Comparison of ENCODE assay signal across 8 cellular contexts in the genomic region with DNA sequence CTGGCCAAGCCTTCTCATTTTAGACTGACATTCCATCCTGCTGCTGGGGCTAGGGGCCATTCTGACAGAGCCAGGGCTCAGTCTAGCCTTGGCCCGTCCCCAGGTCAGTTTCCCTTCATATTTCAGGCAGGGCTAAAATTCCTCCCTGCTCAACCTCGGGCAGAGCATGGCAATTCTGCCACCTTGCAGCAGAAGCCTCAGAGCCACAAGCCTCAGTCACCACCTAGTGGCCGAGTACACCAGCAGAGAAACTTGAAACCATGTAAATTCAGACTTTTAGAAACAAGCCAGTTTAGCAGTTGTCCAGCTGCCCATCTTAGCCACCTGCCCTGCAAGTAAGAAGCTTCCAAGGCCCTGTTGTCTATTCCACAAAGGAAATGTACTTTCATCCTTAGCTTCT. TPM values are rescaled to one million over a fixed set of nuclear protein-coding genes. Genes with fewer than 3 reads are reported as not detected.
A peak's percentile ranks its signal among the peaks of the same experiment; 100 is the strongest.
DNase-seq lines count a peak whose midpoint lies in the region; ATAC-seq, FAIRE-seq and TF ChIP-seq lines count a peak whose summit lies in the region.
"Not testable (repeated sequence)": the region's sequence is repeated elsewhere in the genome, so short reads cannot be mapped to it uniquely, and the experiment has no call there.

No MANE protein-coding gene starts in this region.

- H3K9me3 Mint-ChIP-seq in activated CD8-positive, alpha-beta memory T cell treated with anti-CD3 and anti-CD28 coated beads, Interleukin-2, amount 10 ng/mL, durations not matched to agents 7 days and 5 days (ENCODE audit: low read depth) = not testable (repeated sequence)

- H2BK120ac ChIP-seq in H1 (replicated peaks; ENCODE audit: low read depth, low read length) = not testable (repeated sequence)

- POLR2A ChIA-PET in Panc1 (lab: Charles Lee); H1 (lab: Charles Lee; ENCODE audit: partially characterized antibody): not testable (repeated sequence)

- H3K56ac ChIP-seq in H1 (replicated peaks; ENCODE audit: insufficient read length, low read depth, low read length) = not testable (repeated sequence)

- not testable (repeated sequence) for H4K20me1 ChIP-seq in H1 (replicated peaks in 1 of 2; ENCODE audit: control insufficient read depth in 1 of 2, insufficient read depth in 2 of 2, low read length in 2 of 2)

- H3K79me2 ChIP-seq in H1 (ENCODE audit: control insufficient read depth in 1 of 2, insufficient read depth in 2 of 2, low read length in 2 of 2) = not testable (repeated sequence)

- not testable (repeated sequence) for H2BK15ac ChIP-seq in H1 (ENCODE audit: low read length)

- intact Hi-C loops in Panc1 (cut with micrococcal nuclease; ENCODE audit: unreplicated experiment); left ventricle myocardium inferior (cut with micrococcal nuclease); psoas muscle (cut with DNase I): not testable (repeated sequence)

- not testable (repeated sequence) for H3K27me3 Mint-ChIP-seq in activated CD8-positive, alpha-beta memory T cell treated with anti-CD3 and anti-CD28 coated beads, Interleukin-2, amount 10 ng/mL, durations not matched to agents 7 days and 5 days

- H3K4me3 Mint-ChIP-seq in activated CD8-positive, alpha-beta memory T cell treated with anti-CD3 and anti-CD28 coated beads, Interleukin-2, amount 10 ng/mL, durations not matched to agents 7 days and 5 days = not testable (repeated sequence)

- not testable (repeated sequence) for TF ChIP-seq POLR2A in H1 (IDR thresholded peaks at IDR 0.05; ENCODE audit: control extremely low read depth in 1 of 2, low read depth in 2 of 2, low read length in 2 of 2)

- H4K8ac ChIP-seq in H1 (ENCODE audit: extremely low read depth, insufficient read depth, low read length) = not testable (repeated sequence)

- ATAC-seq in Panc1 (peak; percentile 71), psoas muscle (peak; percentile 27 to 85 (median 52))
- ATAC-seq in activated CD8-positive, alpha-beta memory T cell treated with anti-CD3 and anti-CD28 coated beads, Interleukin-2, amount 10 ng/mL, durations not matched to agents 7 days and 5 days = peak; percentile 48

- not testable (repeated sequence) for H2AFZ ChIP-seq in H1 (ENCODE audit: low read length)

- not testable (repeated sequence) for H3K23ac ChIP-seq in H1 (ENCODE audit: insufficient read length)

- H4K91ac ChIP-seq in H1 (replicated peaks; ENCODE audit: insufficient read length, low read length) = not testable (repeated sequence)

- H3K23me2 ChIP-seq in H1 (ENCODE audit: low read depth, low read length) = not testable (repeated sequence)

- not testable (repeated sequence) for H3K27ac Mint-ChIP-seq in activated CD8-positive, alpha-beta memory T cell treated with anti-CD3 and anti-CD28 coated beads, Interleukin-2, amount 10 ng/mL, durations not matched to agents 7 days and 5 days

- H2AK5ac ChIP-seq in H1 (ENCODE audit: low read depth, low read length) = not testable (repeated sequence)

- not testable (repeated sequence) for H3K14ac ChIP-seq in H1 (ENCODE audit: insufficient read length)

- H3K4me3 ChIP-seq in Panc1 (ENCODE audit: low read depth in 2 of 2, low read length in 2 of 2); H1 (ENCODE audit: extremely low read depth in 1 of 4, insufficient read depth in 2 of 4, low read depth in 3 of 4, low read length in 4 of 4); left ventricle myocardium inferior; psoas muscle: not testable (repeated sequence)

- TF ChIP-seq RAD21 in H1 (IDR thresholded peaks at IDR 0.05 in 1 of 2, conservative IDR thresholded peaks at IDR 0.05 in 1 of 2; ENCODE audit: low read depth in 2 of 2, low read length in 2 of 2) = not testable (repeated sequence)

- DNase-seq in Ammon's horn (ENCODE audit: low spot score) (peak; percentile 68), Kasumi-1 (lab: John Stamatoyannopoulos, UW) (peak; percentile 64 to 67)
- not testable (repeated sequence) for DNase-seq in Panc1 (ENCODE audit: low read depth, low spot score); H1 (ENCODE audit: low read depth in 1 of 2, low spot score in 2 of 2); left ventricle myocardium inferior; psoas muscle
- peak; percentile 62 for DNase-seq in activated CD8-positive, alpha-beta memory T cell treated with anti-CD3 and anti-CD28 coated beads, Interleukin-2, amount 10 ng/mL, durations not matched to agents 7 days and 5 days

- no CpG with 5 or more reads among the region's 3 CpGs for WGBS in H1 (ENCODE audit: extremely low coverage in 1 of 2, insufficient coverage in 1 of 2, insufficient read length in 1 of 2, insufficient replicate concordance in 2 of 2, low coverage in 1 of 2, low lambda C conversion rate in 2 of 2, missing lambda C conversion rate in 1 of 2), 2 experiments
- 0 to 9% (median 5%) methylated on average over 2 of the region's 3 CpGs for WGBS in psoas muscle, 3 donors

- not testable (repeated sequence) for H2BK5ac ChIP-seq in H1 (ENCODE audit: low read depth, low read length)

- not testable (repeated sequence) for H2BK12ac ChIP-seq in H1 (ENCODE audit: low read depth, low read length)

- H4K5ac ChIP-seq in H1 (ENCODE audit: insufficient read length, low read depth, low read length) = not testable (repeated sequence)

- peak; percentile 18; the same call in 1 of the 2 replicates for TF ChIP-seq CTCF in GM12874 (IDR thresholded peaks at IDR 0.05; ENCODE audit: insufficient read depth, low read depth, low read length)
- TF ChIP-seq CTCF in Panc1 (IDR thresholded peaks at IDR 0.05) = peak; percentile 18
- TF ChIP-seq CTCF in H1 (IDR thresholded peaks at IDR 0.05; ENCODE audit: control extremely low read depth in 1 of 3, insufficient read depth in 1 of 3, low read depth in 1 of 3, low read length in 3 of 3) = not testable (repeated sequence)
- peak; percentile 54 for TF ChIP-seq CTCF in left ventricle myocardium inferior (IDR thresholded peaks at IDR 0.05; ENCODE audit: borderline replicate concordance)
- TF ChIP-seq CTCF in psoas muscle (IDR thresholded peaks at IDR 0.05) = peak; percentile 55

- H2BK20ac ChIP-seq in H1 (ENCODE audit: low read length) = not testable (repeated sequence)

- H3K18ac ChIP-seq in H1 (ENCODE audit: extremely low read depth, low read length) = not testable (repeated sequence)

- H3K9ac ChIP-seq in H1 (replicated peaks in 1 of 4; ENCODE audit: extremely low read depth in 1 of 4, low read depth in 3 of 4, low read length in 3 of 4) = not testable (repeated sequence)

- not testable (repeated sequence) for H3K79me1 ChIP-seq in H1 (ENCODE audit: low read depth, low read length)

- CTCF ChIA-PET in Panc1 (lab: Charles Lee); activated CD8-positive, alpha-beta memory T cell treated with anti-CD3 and anti-CD28 coated beads, Interleukin-2, amount 10 ng/mL, durations not matched to agents 7 days and 5 days (lab: Charles Lee); H1 (lab: Charles Lee; ENCODE audit: partially characterized antibody): not testable (repeated sequence)

- not testable (repeated sequence) for TF ChIP-seq EP300 in H1 (IDR thresholded peaks at IDR 0.05; ENCODE audit: borderline replicate concordance in 1 of 2, low read depth in 2 of 2, low read length in 2 of 2)

- not testable (repeated sequence) for H3K27me3 ChIP-seq in Panc1 (ENCODE audit: control insufficient read depth, insufficient read depth, low read length); H1 (replicated peaks in 1 of 4; ENCODE audit: control insufficient read depth in 3 of 4, extremely low read depth in 1 of 4, insufficient read depth in 3 of 4, low read length in 3 of 4); left ventricle myocardium inferior (ENCODE audit: low read depth); psoas muscle (ENCODE audit: insufficient read depth in 3 of 3, low read length in 2 of 3)

- peak; percentile 62 for FAIRE-seq in H1 (lab: Jason Lieb, UNC)

- H3K4ac ChIP-seq in H1 (replicated peaks; ENCODE audit: insufficient read length, low read depth, low read length) = not testable (repeated sequence)

- not testable (repeated sequence) for H3K9me3 ChIP-seq in Panc1 (ENCODE audit: control insufficient read depth, insufficient read depth, low read depth, low read length); H1 (ENCODE audit: insufficient read depth in 2 of 2, low read depth in 1 of 2, low read length in 1 of 2); left ventricle myocardium inferior (replicated peaks); psoas muscle

- H3K4me1 Mint-ChIP-seq in activated CD8-positive, alpha-beta memory T cell treated with anti-CD3 and anti-CD28 coated beads, Interleukin-2, amount 10 ng/mL, durations not matched to agents 7 days and 5 days = not testable (repeated sequence)

- not testable (repeated sequence) for H3K4me2 ChIP-seq in H1 (ENCODE audit: insufficient read depth in 1 of 2, low read depth in 2 of 2, low read length in 2 of 2)

- H3K36me3 ChIP-seq in Panc1 (ENCODE audit: control insufficient read depth, insufficient read depth, low read length); H1 (ENCODE audit: control insufficient read depth in 2 of 4, insufficient read depth in 4 of 4, low read length in 3 of 4): not testable (repeated sequence)
- peaks cover 20% of the 10 kb centered on the region for H3K36me3 ChIP-seq in left ventricle myocardium inferior
- H3K36me3 ChIP-seq in psoas muscle (ENCODE audit: insufficient read depth in 1 of 2, low read depth in 1 of 2) = peaks cover 0 to 22% of the 10 kb centered on the region in 2 donors

- not testable (repeated sequence) for H3K36me3 Mint-ChIP-seq in activated CD8-positive, alpha-beta memory T cell treated with anti-CD3 and anti-CD28 coated beads, Interleukin-2, amount 10 ng/mL, durations not matched to agents 7 days and 5 days

- in situ Hi-C loops in Panc1 (cut with HindIII; ENCODE audit: low pct_unique_long_range_greater_than_20kb, low sequenced_read_pairs) = not testable (repeated sequence)

- H3K4me1 ChIP-seq in Panc1 (ENCODE audit: control insufficient read depth, insufficient read depth, low read length); H1 (replicated peaks in 1 of 4; ENCODE audit: control insufficient read depth in 3 of 4, insufficient read depth in 4 of 4, low read length in 3 of 4); left ventricle myocardium inferior; psoas muscle: not testable (repeated sequence)

- H3K27ac ChIP-seq in Panc1 (ENCODE audit: low read length); H1 (ENCODE audit: low read depth, low read length); left ventricle myocardium inferior (replicated peaks): not testable (repeated sequence)
- H3K27ac ChIP-seq in psoas muscle = peak overlapping the region; percentile 60

- not testable (repeated sequence) for BruUV-seq in Panc1 (replicated peaks; lab: Mats Ljungman, UMichigan)

RNA-seq across cellular contexts. Expression of a gene that starts 13.3 kb away (rescaled TPM):
- total RNA-seq in Panc1 (2021; ENCODE audit: unreplicated experiment) (21.8 TPM), left ventricle myocardium inferior (7.8 TPM), psoas muscle (10 to 100 TPM in 2 of 4 donors, 1 to 10 TPM in 2; 3.5 to 30.5 (median 13.7) TPM)
- polyA plus RNA-seq in Panc1 (2012; ENCODE audit: insufficient read length) = 26.1 TPM
- total RNA-seq in activated CD8-positive, alpha-beta memory T cell treated with anti-CD3 and anti-CD28 coated beads, Interleukin-2, amount 10 ng/mL, durations not matched to agents 7 days and 5 days = 10 to 100 TPM; 11.6 to 13.5 TPM
- 6.2 and 9.0 TPM in 2 replicates for total RNA-seq in H1 (2021; fragmentation: NEBNext Ultra II Directional; extraction: Animal tissue kit (Norgen Biotek cat#: 25700))
- polyA plus RNA-seq in H1 (2011; rRNA removed) (3.2 and 5.4 TPM in 2 replicates), psoas muscle (10 to 100 TPM in 2 of 3 donors, 1 to 10 TPM in 1; 3.7 to 19.1 (median 10.3) TPM)
- 3.0 TPM for polyA plus RNA-seq in H1 (2011; cell fraction: cytosol; rRNA removed)
- polyA plus RNA-seq in H1 (2011; cell fraction: nucleus; rRNA removed) = 5.5 TPM
- polyA plus RNA-seq in H1 (2012, experiment 1 of 2) = 5.3 to 7.6 TPM (median 6.2 TPM) in 4 replicates
- 4.3 TPM for polyA plus RNA-seq in H1 (2012, experiment 2 of 2)
- 4.4 TPM for polyA plus RNA-seq in H1 (2013, experiment 1 of 2)
- polyA plus RNA-seq in H1 (2013, experiment 2 of 2) = 4.4 TPM
- 3.2 and 5.5 TPM in 2 replicates for polyA minus RNA-seq in H1 (2011; rRNA and poly(A)+ RNA removed)
- polyA minus RNA-seq in H1 (2011; cell fraction: cytosol; rRNA and poly(A)+ RNA removed) = 5.4 TPM
- 13.5 TPM for polyA minus RNA-seq in H1 (2011; cell fraction: nucleus; rRNA and poly(A)+ RNA removed)
